Comparison of ENCODE assay signal across 1 cellular context in the genomic region with DNA sequence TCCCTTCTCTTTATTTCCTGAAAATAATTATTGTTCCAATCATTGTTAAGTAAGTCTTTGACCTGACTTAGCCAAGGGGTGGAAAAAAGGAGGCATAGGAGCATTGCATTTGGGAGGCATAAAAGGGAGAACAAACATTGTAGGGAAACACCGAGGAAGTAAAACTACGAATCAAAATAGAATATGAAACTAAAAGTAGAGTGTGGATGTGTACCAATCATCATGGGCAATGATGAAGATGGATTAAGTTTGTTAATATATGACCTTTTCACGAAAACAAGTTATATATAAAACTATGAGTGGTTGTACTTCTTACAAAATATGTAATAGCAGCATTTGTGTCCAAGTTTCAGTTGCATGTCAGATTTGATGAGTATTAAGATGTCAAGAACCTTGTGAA. TPM values are rescaled to one million over a fixed set of nuclear protein-coding genes. Genes with fewer than 3 reads are reported as not detected.
"Had no signal": no experiment of that assay in that cellular context is flagged by ENCODE, and none has a peak within 500 bp of the region (broad histone marks: within the 10 kb centered on the region; RNA-seq: fewer than 3 reads in every experiment).

No MANE protein-coding gene starts in this region.

RNA-seq across cellular contexts. Expression of gene FGL2, which starts 24.3 kb away (rescaled TPM):
- total RNA-seq: progenitor cell of endocrine pancreas had no signal
